8 cellular contexts compared by ENCODE assay signal in genomic region chr1:45584351-45585109, GRCh38. TPM values are rescaled to one million over a fixed set of nuclear protein-coding genes. Genes with fewer than 3 reads are reported as not detected.
A peak's percentile ranks its signal among the peaks of the same experiment; 100 is the strongest.
DNase-seq lines count a peak whose midpoint lies in the region; ATAC-seq and TF ChIP-seq lines count a peak whose summit lies in the region.

No MANE protein-coding gene starts in this region.

- 0 to 1% methylated on average over 46 to 55 of the region's 59 CpGs for WGBS in tibial nerve, 2 donors

- H3K27me3 Mint-ChIP-seq in activated naive CD8-positive, alpha-beta T cell treated with anti-CD3 and anti-CD28 coated beads, Interleukin-2, amount 50 U/mL, for 24 hours: no peaks in the 10 kb centered on the region

- TF ChIP-seq POLR2A in tibial nerve (IDR thresholded peaks at IDR 0.05): no peak

- no peaks in the 10 kb centered on the region for H3K27me3 ChIP-seq in tibial nerve

- TF ChIP-seq CTCF in tibial nerve (IDR thresholded peaks at IDR 0.05): no peak

- DNase-seq in NCI-H1436 (lab: John Stamatoyannopoulos, UW): peak; percentile 91
- DNase-seq in SW 1271 (lab: John Stamatoyannopoulos, UW): peak; percentile 45 to 74
- DNase-seq in activated naive CD8-positive, alpha-beta T cell treated with anti-CD3 and anti-CD28 coated beads, Interleukin-2, amount 50 U/mL, for 24 hours: peak; percentile 91
- peak; percentile 93 for DNase-seq in cardiac septum (ENCODE audit: low spot score)
- DNase-seq in pons (ENCODE audit: low spot score): peak; percentile 84
- peak; percentile 76 to 82 for DNase-seq in tibial nerve (ENCODE audit: low spot score in 2 of 2)

- no peaks in the 10 kb centered on the region for H3K9me3 Mint-ChIP-seq in activated naive CD8-positive, alpha-beta T cell treated with anti-CD3 and anti-CD28 coated beads, Interleukin-2, amount 50 U/mL, for 24 hours

- H3K4me1 ChIP-seq in ES-I3 (ENCODE audit: insufficient read depth, low read length) (peaks cover 8% of the 10 kb centered on the region; the same call in 1 of the 2 replicates), tibial nerve (peaks cover 0 to 24% (median 13%) of the 10 kb centered on the region in 4 donors)

- H3K4me1 Mint-ChIP-seq in activated naive CD8-positive, alpha-beta T cell treated with anti-CD3 and anti-CD28 coated beads, Interleukin-2, amount 50 U/mL, for 24 hours: peaks cover 40% of the 10 kb centered on the region

- ATAC-seq in HG02623 (IDR thresholded peaks at IDR 0.05; ENCODE audit: unreplicated experiment): peak; percentile 35
- ATAC-seq in activated naive CD8-positive, alpha-beta T cell treated with anti-CD3 and anti-CD28 coated beads, Interleukin-2, amount 50 U/mL, for 24 hours: peak; percentile 37

- H3K9me3 ChIP-seq in ES-I3 (ENCODE audit: control insufficient read depth, insufficient read depth, low read length) (no peaks in the 10 kb centered on the region), tibial nerve (no peaks in the 10 kb centered on the region)

- peak overlapping the region; percentile 98 for H3K9ac ChIP-seq in ES-I3 (ENCODE audit: low read depth, low read length)

- peaks cover 29% of the 10 kb centered on the region for H3K36me3 Mint-ChIP-seq in activated naive CD8-positive, alpha-beta T cell treated with anti-CD3 and anti-CD28 coated beads, Interleukin-2, amount 50 U/mL, for 24 hours (ENCODE audit: low read depth)

- peak overlapping the region; percentile 99 for H3K4me3 Mint-ChIP-seq in activated naive CD8-positive, alpha-beta T cell treated with anti-CD3 and anti-CD28 coated beads, Interleukin-2, amount 50 U/mL, for 24 hours

- peak overlapping the region; percentile 81 to 82 (median 82) for H3K4me3 ChIP-seq in tibial nerve

- no peak for TF ChIP-seq EP300 in tibial nerve (IDR thresholded peaks at IDR 0.05)

- intact Hi-C loops in cardiac septum (cut with DNase I): loop anchor here (2.0 kb wide), 1 partner anchor 102 kb away; the partner anchor contains the start of gene GPBP1L1

- peak overlapping the region; percentile 98 for H3K27ac Mint-ChIP-seq in activated naive CD8-positive, alpha-beta T cell treated with anti-CD3 and anti-CD28 coated beads, Interleukin-2, amount 50 U/mL, for 24 hours

- H3K36me3 ChIP-seq in ES-I3 (ENCODE audit: insufficient read depth, low read length) (no peaks in the 10 kb centered on the region; the same call in none of the 2 replicates), tibial nerve (no peaks in the 10 kb centered on the region)

- H3K27ac ChIP-seq in tibial nerve: peak overlapping the region; percentile 66 to 94 (median 92)

RNA-seq across cellular contexts. Expression of gene NASP, which starts 0.7 kb away (rescaled TPM):
- 30.1 TPM for total RNA-seq in cardiac septum
- 100 to 1,000 TPM in 1 of 4 donors, 10 to 100 TPM in 3; 71.2 to 105 (median 80.6) TPM for total RNA-seq in tibial nerve

RNA-seq across cellular contexts. Expression of gene AKR1A1, which starts 33.9 kb away (rescaled TPM):
- total RNA-seq in cardiac septum: 47.3 TPM
- 10 to 100 TPM; 53.1 to 69.5 (median 63.5) TPM for total RNA-seq in tibial nerve

RNA-seq across cellular contexts. Expression of gene CCDC17, which starts 39.3 kb away (rescaled TPM):
- total RNA-seq in cardiac septum (1.2 TPM), tibial nerve (1 to 10 TPM in 3 of 4 donors, under 1 TPM in 1; 0.44 to 5.9 (median 4.3) TPM)

Comparison
In these comparisons a context has a peak if more than half of its experiments do, and no peak if none do; other contexts are left out.
1. Peak in every context shown above with its lines: DNase-seq, ATAC-seq, H3K4me3 ChIP-seq and H3K27ac ChIP-seq.